In genomic region chr14:75069811-75070145, GRCh38 we compare ENCODE assay signal across 9 cellular contexts. TPM values are rescaled to one million over a fixed set of nuclear protein-coding genes. Genes with fewer than 3 reads are reported as not detected.
DNase-seq lines count a peak whose midpoint lies in the region; ATAC-seq and TF ChIP-seq lines count a peak whose summit lies in the region.
"Had no signal": no experiment of that assay in that cellular context is flagged by ENCODE, and none has a peak within 500 bp of the region (broad histone marks: within the 10 kb centered on the region; RNA-seq: fewer than 3 reads in every experiment).

No MANE protein-coding gene starts in this region.

- peak overlapping the region; percentile 98 for H3K27ac Mint-ChIP-seq in progenitor cell of endocrine pancreas

- H2AFZ ChIP-seq in OCI-LY3 (ENCODE audit: low read depth, low read length): peak overlapping the region; percentile 89

- in situ Hi-C loops in ACHN (cut with HindIII; ENCODE audit: low pct_ligation_motif_present, low pct_unique_long_range_greater_than_20kb, low sequenced_read_pairs): no loop called here

- H4K20me1 ChIP-seq in OCI-LY3 (ENCODE audit: insufficient read depth, low read length): no peaks in the 10 kb centered on the region

- peaks cover 8% of the 10 kb centered on the region for H3K4me1 Mint-ChIP-seq in progenitor cell of endocrine pancreas (ENCODE audit: low read depth)

- no peak for ATAC-seq in GM18505 (IDR thresholded peaks at IDR 0.05; ENCODE audit: unreplicated experiment)
- ATAC-seq in HG02884 (IDR thresholded peaks at IDR 0.05; ENCODE audit: unreplicated experiment): no peak

- no peaks in the 10 kb centered on the region for H3K27me3 ChIP-seq in GM06990 (replicated peaks; ENCODE audit: control insufficient read depth, insufficient read depth, low read length)
- H3K27me3 ChIP-seq in OCI-LY3 (ENCODE audit: low read depth, low read length): no peaks in the 10 kb centered on the region

- H3K4me3 ChIP-seq in GM06990 (replicated peaks; ENCODE audit: low read depth, low read length) (peak overlapping the region; percentile 80), OCI-LY3 (ENCODE audit: low read length) (peak overlapping the region; percentile 84), fibroblast of villous mesenchyme (ENCODE audit: low read depth, low read length) (peak overlapping the region; percentile 64)

- peak overlapping the region; percentile 72 for H3K9ac ChIP-seq in OCI-LY3 (ENCODE audit: low read length)

- H3K4me3 Mint-ChIP-seq in progenitor cell of endocrine pancreas (ENCODE audit: low read depth): no peak overlapping the region
- H3K4me3 Mint-ChIP-seq: stimulated activated naive CD8-positive, alpha-beta T cell treated with anti-CD3 and anti-CD28 coated beads, Interleukin-15, Interleukin-2, amounts not matched to agents 100 ng/mL and 50 ng/mL, for 24 hours had no signal

- peaks cover 9% of the 10 kb centered on the region for H3K4me1 ChIP-seq in OCI-LY3 (ENCODE audit: low read length)

- H3K36me3 ChIP-seq in GM06990 (ENCODE audit: control insufficient read depth, insufficient read depth, low read length) (no peaks in the 10 kb centered on the region), OCI-LY3 (replicated peaks; ENCODE audit: low read depth, low read length) (no peaks in the 10 kb centered on the region)

- H3K27ac ChIP-seq in OCI-LY3 (ENCODE audit: low read length): no peak overlapping the region

- H3K79me2 ChIP-seq in OCI-LY3 (ENCODE audit: low read length): peaks cover 9% of the 10 kb centered on the region

- H3K36me3 Mint-ChIP-seq in progenitor cell of endocrine pancreas (ENCODE audit: insufficient read depth): no peaks in the 10 kb centered on the region

- DNase-seq in GM06990 (ENCODE audit: extremely low read depth, insufficient read length): no peak
- DNase-seq in fibroblast of villous mesenchyme (ENCODE audit: low read depth): no peak
- DNase-seq in progenitor cell of endocrine pancreas (ENCODE audit: low spot score, unreplicated experiment): no peak
- no peak for DNase-seq in SKM-1 treated with dmso at 0.1 percent for 144 hours (lab: John Stamatoyannopoulos, UW; ENCODE audit: unreplicated experiment)
- DNase-seq in ACHN: no peak

- no peak for TF ChIP-seq CTCF in GM06990 (IDR thresholded peaks at IDR 0.05; ENCODE audit: insufficient read depth, low read length, poor library complexity, severe bottlenecking)
- no peak for TF ChIP-seq CTCF in OCI-LY3 (IDR thresholded peaks at IDR 0.05; ENCODE audit: low read depth, low read length)
- no peak for TF ChIP-seq CTCF in fibroblast of villous mesenchyme (IDR thresholded peaks at IDR 0.05; ENCODE audit: insufficient read depth, low read depth, low read length)
- no peak for TF ChIP-seq CTCF in progenitor cell of endocrine pancreas (IDR thresholded peaks at IDR 0.05; ENCODE audit: unreplicated experiment)

- no peaks in the 10 kb centered on the region for H3K9me3 ChIP-seq in OCI-LY3 (ENCODE audit: insufficient read depth, low read length)

- no peaks in the 10 kb centered on the region for H3K27me3 Mint-ChIP-seq in progenitor cell of endocrine pancreas
- H3K27me3 Mint-ChIP-seq: stimulated activated naive CD8-positive, alpha-beta T cell treated with anti-CD3 and anti-CD28 coated beads, Interleukin-15, Interleukin-2, amounts not matched to agents 100 ng/mL and 50 ng/mL, for 24 hours had no signal

- H3K4me2 ChIP-seq in OCI-LY3 (ENCODE audit: low read length): peak overlapping the region; percentile 97

- no peaks in the 10 kb centered on the region for H3K9me3 Mint-ChIP-seq in progenitor cell of endocrine pancreas (ENCODE audit: low read depth)
- H3K9me3 Mint-ChIP-seq: stimulated activated naive CD8-positive, alpha-beta T cell treated with anti-CD3 and anti-CD28 coated beads, Interleukin-15, Interleukin-2, amounts not matched to agents 100 ng/mL and 50 ng/mL, for 24 hours had no signal

- TF ChIP-seq POLR2A in GM18505 (IDR thresholded peaks at IDR 0.05; ENCODE audit: borderline replicate concordance, extremely low read depth, insufficient read depth, insufficient read length): no peak

RNA-seq across cellular contexts. Expression of gene ZC2HC1C, which starts 0.3 kb away (rescaled TPM):
- total RNA-seq in fibroblast of villous mesenchyme (0.64 and 2.2 TPM in 2 replicates), progenitor cell of endocrine pancreas (4.8 and 7.5 TPM in 2 replicates)

RNA-seq across cellular contexts. Expression of gene ACYP1, which starts 6.0 kb away (rescaled TPM):
- 2.9 and 11.2 TPM in 2 replicates for total RNA-seq in fibroblast of villous mesenchyme
- total RNA-seq in progenitor cell of endocrine pancreas: 19.9 and 21.2 TPM in 2 replicates

RNA-seq across cellular contexts. Expression of gene MLH3, which starts 18.5 kb away (rescaled TPM):
- total RNA-seq in fibroblast of villous mesenchyme (21.6 and 25.9 TPM in 2 replicates), progenitor cell of endocrine pancreas (30.8 TPM in 2 replicates)

RNA-seq across cellular contexts. Expression of gene NEK9, which starts 57.1 kb away (rescaled TPM):
- total RNA-seq in fibroblast of villous mesenchyme (32.0 and 39.3 TPM in 2 replicates), progenitor cell of endocrine pancreas (97.1 and 100 TPM in 2 replicates)
